Comparison of ENCODE assay signal across 8 cellular contexts in genomic region chr7:35072950-35073827, GRCh38. TPM values are rescaled to one million over a fixed set of nuclear protein-coding genes. Genes with fewer than 3 reads are reported as not detected.
DNase-seq lines count a peak whose midpoint lies in the region; ATAC-seq and TF ChIP-seq lines count a peak whose summit lies in the region.
"Not testable (repeated sequence)": the region's sequence is repeated elsewhere in the genome, so short reads cannot be mapped to it uniquely, and the experiment has no call there.

No MANE protein-coding gene starts in this region.

- peaks cover 18% of the 10 kb centered on the region for H3K4me1 Mint-ChIP-seq in WTC11
- H3K4me1 Mint-ChIP-seq in endothelial cell (ENCODE audit: unreplicated experiment); stimulated activated naive CD8-positive, alpha-beta T cell treated with anti-CD3 and anti-CD28 coated beads, Interleukin-15, amount 100 ng/mL, for 72 hours: not testable (repeated sequence)

- H3K27ac Mint-ChIP-seq in WTC11; endothelial cell (ENCODE audit: unreplicated experiment); stimulated activated naive CD8-positive, alpha-beta T cell treated with anti-CD3 and anti-CD28 coated beads, Interleukin-15, amount 100 ng/mL, for 72 hours: not testable (repeated sequence)

- H3K9me3 ChIP-seq in MG63 = not testable (repeated sequence)

- not testable (repeated sequence) for H3K4me3 ChIP-seq in MG63

- peak; percentile 46 for ATAC-seq in WTC11
- peak; percentile 39 for ATAC-seq in stimulated activated naive CD8-positive, alpha-beta T cell treated with anti-CD3 and anti-CD28 coated beads, Interleukin-15, amount 100 ng/mL, for 72 hours

- POLR2A ChIA-PET in WTC11 (lab: Charles Lee) = not testable (repeated sequence)

- not testable (repeated sequence) for H3K36me3 ChIP-seq in MG63

- CTCF ChIA-PET in WTC11 (lab: Charles Lee) = not testable (repeated sequence)

- not testable (repeated sequence) for H3K27me3 ChIP-seq in MG63

- DNase-seq in DMS53 (lab: John Stamatoyannopoulos, UW) (peak; percentile 75), H4 (ENCODE audit: low spot score) (peak; percentile 77), MG63 (peak; percentile 22), NCI-H82 (lab: John Stamatoyannopoulos, UW) (peak; percentile 53), left kidney (ENCODE audit: low read depth, low spot score) (peak; percentile 26)
- DNase-seq in WTC11 (ENCODE audit: low spot score); endothelial cell (ENCODE audit: low spot score); stimulated activated naive CD8-positive, alpha-beta T cell treated with anti-CD3 and anti-CD28 coated beads, Interleukin-15, amount 100 ng/mL, for 72 hours: not testable (repeated sequence)

- not testable (repeated sequence) for H3K36me3 Mint-ChIP-seq in WTC11; endothelial cell (ENCODE audit: low read depth, unreplicated experiment)

- H3K4me3 Mint-ChIP-seq in WTC11; endothelial cell (ENCODE audit: unreplicated experiment); stimulated activated naive CD8-positive, alpha-beta T cell treated with anti-CD3 and anti-CD28 coated beads, Interleukin-15, amount 100 ng/mL, for 72 hours: not testable (repeated sequence)

- not testable (repeated sequence) for H3K27me3 Mint-ChIP-seq in WTC11 (ENCODE audit: low read depth); endothelial cell (ENCODE audit: unreplicated experiment)
- peaks cover 37% of the 10 kb centered on the region for H3K27me3 Mint-ChIP-seq in stimulated activated naive CD8-positive, alpha-beta T cell treated with anti-CD3 and anti-CD28 coated beads, Interleukin-15, amount 100 ng/mL, for 72 hours

- not testable (repeated sequence) for H3K9me3 Mint-ChIP-seq in WTC11; endothelial cell (ENCODE audit: unreplicated experiment); stimulated activated naive CD8-positive, alpha-beta T cell treated with anti-CD3 and anti-CD28 coated beads, Interleukin-15, amount 100 ng/mL, for 72 hours

- TF ChIP-seq CTCF in WTC11 (IDR thresholded peaks at IDR 0.05) = not testable (repeated sequence)
- peak; percentile 53 for TF ChIP-seq CTCF in endothelial cell (IDR thresholded peaks at IDR 0.05; ENCODE audit: unreplicated experiment)

RNA-seq across cellular contexts. Expression of gene DPY19L1, which starts 35.9 kb away (rescaled TPM):
- 97.4 and 119 TPM in 2 replicates for total RNA-seq in H4 (2014; rRNA removed; shearing (Covaris generic))
- 13.3 and 22.2 TPM in 2 replicates for total RNA-seq in MG63 (2014; rRNA removed; shearing (Covaris generic); ENCODE audit: low replicate concordance)
- total RNA-seq in WTC11 (2021) (14.9 to 17.7 TPM (median 15.5 TPM) in 3 replicates), endothelial cell (ENCODE audit: unreplicated experiment) (33.6 TPM)
